10 cellular contexts compared by ENCODE assay signal in genomic region chr12:47903151-47903611, GRCh38. TPM values are rescaled to one million over a fixed set of nuclear protein-coding genes. Genes with fewer than 3 reads are reported as not detected.
DNase-seq lines count a peak whose midpoint lies in the region; ATAC-seq, FAIRE-seq and TF ChIP-seq lines count a peak whose summit lies in the region.
"Had no signal": no experiment of that assay in that cellular context is flagged by ENCODE, and none has a peak within 500 bp of the region (broad histone marks: within the 10 kb centered on the region; RNA-seq: fewer than 3 reads in every experiment).

No MANE protein-coding gene starts in this region.

- no peaks in the 10 kb centered on the region for H3K9me3 ChIP-seq in GM12878 (replicated peaks; ENCODE audit: control insufficient read depth, insufficient read depth, low read length)
- no peaks in the 10 kb centered on the region for H3K9me3 ChIP-seq in osteoblast (ENCODE audit: low read depth, low read length)
- no peaks in the 10 kb centered on the region for H3K9me3 ChIP-seq in Karpas-422 (ENCODE audit: low read length)

- TF ChIP-seq CTCF in GM12878 (IDR thresholded peaks at IDR 0.05 in 2 of 3, conservative IDR thresholded peaks at IDR 0.05 in 1 of 3; ENCODE audit: control insufficient read depth in 2 of 3, extremely low read depth in 1 of 3, insufficient read depth in 1 of 3, low read depth in 3 of 3, low read length in 3 of 3) (no peak), osteoblast (IDR thresholded peaks at IDR 0.05; ENCODE audit: extremely low read depth, low read depth, low read length) (no peak)

- POLR2A ChIA-PET in GM12878 (lab: Charles Lee) = interaction anchor here (1.1 to 1.8 kb wide), 4 partner anchors 9 to 33 kb away, joined by 3 to 6 read pairs (median 5); no protein-coding TSS in a partner anchor

- H3K27ac ChIP-seq in GM12878 (ENCODE audit: control insufficient read depth, insufficient read depth) (no peak overlapping the region), osteoblast (ENCODE audit: low read depth, low read length) (peak overlapping the region; percentile 78), Karpas-422 (ENCODE audit: low read length) (no peak overlapping the region)
- H3K27ac ChIP-seq: SK-N-MC had no signal

- TF ChIP-seq RAD21 in Ishikawa (IDR thresholded peaks at IDR 0.05; ENCODE audit: low read depth) (0 out of 2 replicates have a peak, but pooled peaks have one; percentile 6), GM12878 (IDR thresholded peaks at IDR 0.05; ENCODE audit: insufficient read depth, low read depth, low read length) (no peak)

- FAIRE-seq in GM12878 (lab: Jason Lieb, UNC) = no peak

- RAD21 ChIA-PET in GM12878 (lab: Charles Lee; ENCODE audit: unreplicated experiment) = interaction anchor here (0.7 to 1.3 kb wide), 4 partner anchors 9 to 66 kb away, joined by 3 to 4 read pairs (median 3); no protein-coding TSS in a partner anchor

- peaks cover 30% of the 10 kb centered on the region for H3K4me1 ChIP-seq in GM12878 (ENCODE audit: control insufficient read depth, insufficient read depth, low read length)
- H3K4me1 ChIP-seq in osteoblast (ENCODE audit: insufficient read depth, low read length) = peaks cover 50% of the 10 kb centered on the region
- H3K4me1 ChIP-seq in Karpas-422 (ENCODE audit: low read length) = peaks cover 3% of the 10 kb centered on the region

- H3K36me3 ChIP-seq in GM12878 (ENCODE audit: control insufficient read depth in 2 of 2, insufficient read depth in 2 of 2, low read length in 1 of 2) (no peaks in the 10 kb centered on the region), osteoblast (ENCODE audit: insufficient read depth, low read length) (peaks cover 2% of the 10 kb centered on the region), Karpas-422 (ENCODE audit: insufficient read depth, low read length) (no peaks in the 10 kb centered on the region)

- H3K9ac ChIP-seq in GM12878 (ENCODE audit: control insufficient read depth, insufficient read depth, low read length) (no peak overlapping the region), Karpas-422 (ENCODE audit: low read length) (no peak overlapping the region)

- no peaks in the 10 kb centered on the region for H3K9me2 ChIP-seq in Karpas-422 (replicated peaks; ENCODE audit: insufficient read depth, low read length)

- no TSS peak for BruUV-seq in GM12878 (replicated peaks; lab: Mats Ljungman, UMichigan)

- H3K4me3 ChIP-seq in GM12878 (no peak overlapping the region; the same call in 1 of the 2 replicates), osteoblast (ENCODE audit: insufficient read depth, low read length) (peak overlapping the region; percentile 82), Karpas-422 (ENCODE audit: low read length) (no peak overlapping the region)
- H3K4me3 ChIP-seq: SK-N-MC had no signal

- CTCF ChIA-PET in GM12878 (lab: Yijun Ruan, JAX) = interaction anchor here (0.8 to 2.4 kb wide), 8 partner anchors 9 to 63 kb away, joined by 3 to 11 read pairs (median 4); partner anchors contain the start of gene TMEM106C

- in situ Hi-C loops in GM12878 (cut with MboI) = no loop called here

- 2% methylated on average over 3 of the region's 3 CpGs for WGBS in GM12878 (ENCODE audit: insufficient coverage, insufficient replicate concordance, low lambda C conversion rate, missing lambda C conversion rate)

- peak; percentile 40 for ATAC-seq in GM12878

- H4K20me1 ChIP-seq in GM12878 (ENCODE audit: control insufficient read depth, insufficient read depth) (no peaks in the 10 kb centered on the region), osteoblast (ENCODE audit: insufficient read depth, low read length) (peaks cover 32% of the 10 kb centered on the region), Karpas-422 (ENCODE audit: insufficient read depth, low read depth, low read length) (no peaks in the 10 kb centered on the region)

- TF ChIP-seq EP300 in Ishikawa (IDR thresholded peaks at IDR 0.05; ENCODE audit: borderline replicate concordance) = no peak
- TF ChIP-seq EP300 in GM12878 (IDR thresholded peaks at IDR 0.05; ENCODE audit: borderline replicate concordance in 1 of 2, control insufficient read depth in 1 of 2, low read depth in 2 of 2, low read length in 2 of 2) = no peak

- peak overlapping the region; percentile 95 for H3K4me2 ChIP-seq in GM12878 (ENCODE audit: control insufficient read depth, insufficient read depth)
- peak overlapping the region; percentile 98 for H3K4me2 ChIP-seq in osteoblast (ENCODE audit: insufficient read depth, low read length)
- no peak overlapping the region for H3K4me2 ChIP-seq in Karpas-422 (ENCODE audit: low read depth, low read length, poor library complexity, severe bottlenecking)

- peak; percentile 61 for DNase-seq in ELR (ENCODE audit: low read depth)
- DNase-seq in GM12878 (ENCODE audit: low read depth, low spot score) = no peak
- peak; percentile 89 for DNase-seq in osteoblast (ENCODE audit: insufficient read length, low spot score, missing footprints)
- no peak for DNase-seq in SK-N-DZ (ENCODE audit: low spot score)
- DNase-seq in cerebellum (ENCODE audit: low spot score) = no peak
- DNase-seq in NCI-H524 treated with DMSO at 0.1 percent for 48 hours (lab: John Stamatoyannopoulos, UW) = no peak
- no peak for DNase-seq in Karpas-422

- H3K79me2 ChIP-seq in GM12878 (ENCODE audit: control insufficient read depth, insufficient read depth, low read length) (no peaks in the 10 kb centered on the region), osteoblast (ENCODE audit: insufficient read depth, low read length) (peaks cover 38% of the 10 kb centered on the region), Karpas-422 (ENCODE audit: low read length) (no peaks in the 10 kb centered on the region)

- intact Hi-C loops in GM12878 (cut with micrococcal nuclease; ENCODE audit: unreplicated experiment) = loop anchor here (5.0 kb wide), 1 partner anchor 44 kb away; no protein-coding TSS in a partner anchor

- no peak overlapping the region for H2AFZ ChIP-seq in GM12878 (ENCODE audit: control insufficient read depth, low read depth, low read length)
- H2AFZ ChIP-seq in osteoblast (ENCODE audit: low read length) = no peak overlapping the region
- no peak overlapping the region for H2AFZ ChIP-seq in Karpas-422 (ENCODE audit: low read length)

- H3K27me3 ChIP-seq in GM12878 (replicated peaks in 1 of 2; ENCODE audit: control insufficient read depth in 2 of 2, insufficient read depth in 2 of 2, low read length in 1 of 2) (peaks cover 4 to 5% of the 10 kb centered on the region in 2 experiments; a peak in 1 of 4 replicates), osteoblast (ENCODE audit: insufficient read depth, low read length) (peaks cover 25% of the 10 kb centered on the region), Karpas-422 (ENCODE audit: low read length) (no peaks in the 10 kb centered on the region)

- TF ChIP-seq POLR2A in GM12878 (IDR thresholded peaks at IDR 0.05; ENCODE audit: low read depth, low read length) = no peak

- SMC1A ChIA-PET in GM12878 (lab: Charles Lee; ENCODE audit: uncharacterized antibody, unreplicated experiment) = interaction anchor here (0.6 to 3.5 kb wide), 5 partner anchors 18 to 63 kb away, joined by 3 to 15 read pairs (median 4); no protein-coding TSS in a partner anchor

TF ChIP-seq in Ishikawa, 13 proteins besides CTCF, POLR2A, EP300 and RAD21 (continues in another document):
- no peak for TF ChIP-seq YY1 (IDR thresholded peaks at IDR 0.05; ENCODE audit: low read depth)
- TF ChIP-seq MAX (IDR thresholded peaks at IDR 0.05) = no peak
- TF ChIP-seq CREB1 (IDR thresholded peaks at IDR 0.05; ENCODE audit: low read depth) = no peak
- peak; percentile 78 for TF ChIP-seq NFIC (IDR thresholded peaks at IDR 0.05)
- TF ChIP-seq EGR1 (IDR thresholded peaks at IDR 0.05) = no peak

TF ChIP-seq in GM12878, 131 proteins besides CTCF, POLR2A, EP300 and RAD21 (continues in another document):
- TF ChIP-seq ATF3 (IDR thresholded peaks at IDR 0.05; ENCODE audit: borderline replicate concordance, extremely low read depth, low read depth, low read length) (no peak), FOXK2 (IDR thresholded peaks at IDR 0.05) (no peak), TAF1 (IDR thresholded peaks at IDR 0.05; ENCODE audit: borderline replicate concordance, low read depth, low read length) (no peak)

RNA-seq across cellular contexts. Expression of gene VDR, which starts 1.6 kb away (rescaled TPM):
- total RNA-seq in GM12878 (2013; cell fraction: nucleolus; rRNA removed) = 5.2 and 6.8 TPM in 2 replicates
- total RNA-seq in GM12878 (2014; rRNA removed) = 2.0 and 2.9 TPM in 2 replicates
- total RNA-seq in GM12878 (2014; rRNA removed; fragmentation: Illumina TruSeq; extraction: Trizol) = 1.7 TPM in 2 replicates
- total RNA-seq in GM12878 (2021) = 3.0 and 3.8 TPM in 2 replicates
- polyA plus RNA-seq in GM12878 (2011; ENCODE audit: low read depth) = 4.1 TPM
- 3.0 and 7.9 TPM in 2 replicates for polyA plus RNA-seq in GM12878 (2011; rRNA removed)
- 7.6 and 7.7 TPM in 2 replicates for polyA plus RNA-seq in GM12878 (2011; cell fraction: cytosol; rRNA removed)
- polyA plus RNA-seq in GM12878 (2011; cell fraction: nucleus; rRNA removed) = 4.9 and 10.2 TPM in 2 replicates
- polyA plus RNA-seq in GM12878 (2012) = 5.7 and 6.8 TPM in 2 replicates
- polyA plus RNA-seq in GM12878 (2014; fragmentation: Illumina TruSeq; extraction: Trizol) = 4.2 and 5.0 TPM in 2 replicates
- polyA plus RNA-seq in GM12878 (2014; fragmentation: Nextera tagmentation; extraction: Ambion mirVana) = under 1 TPM; 0.27 to 0.75 TPM
- 2.9 and 3.1 TPM in 2 replicates for polyA plus RNA-seq in GM12878 (2014; rRNA removed)
- polyA plus RNA-seq in GM12878 (2016; fragmentation: Nextera tagmentation; extraction: Ambion mirVana) = 1 to 10 TPM; 2.7 to 3.5 TPM
- 10.7 and 17.9 TPM in 2 replicates for polyA minus RNA-seq in GM12878 (2011; rRNA and poly(A)+ RNA removed)
- 4.1 TPM in 2 replicates for polyA minus RNA-seq in GM12878 (2011; cell fraction: cytosol; rRNA and poly(A)+ RNA removed)
- 3.5 and 6.7 TPM in 2 replicates for polyA minus RNA-seq in GM12878 (2011; cell fraction: nucleus; rRNA and poly(A)+ RNA removed)
- 30.4 and 32.2 TPM in 2 replicates for total RNA-seq in osteoblast
- not detected in 2 replicates for polyA plus RNA-seq in SK-N-DZ (2014; cell fraction: cytosol; rRNA removed)
- polyA plus RNA-seq in SK-N-DZ (2014; cell fraction: nucleus; rRNA removed) = not detected in 2 replicates
- 0.09 TPM for total RNA-seq in cerebellum
- total RNA-seq in Karpas-422 (2014; rRNA removed; shearing (Covaris generic); ENCODE audit: low replicate concordance) = not detected in 2 replicates
- polyA plus RNA-seq: neural cell had no signal

Comparison
In these comparisons a context has a peak if more than half of its experiments do, and no peak if none do; other contexts are left out.
1. DNase-seq: peak in ELR (single experiment) and osteoblast (single experiment); none in GM12878 (single experiment), SK-N-DZ (single experiment), cerebellum (single experiment), NCI-H524 treated with DMSO at 0.1 percent for 48 hours (single experiment) and Karpas-422 (single experiment).